Comparison of ENCODE assay signal across 27 cellular contexts in the genomic region with DNA sequence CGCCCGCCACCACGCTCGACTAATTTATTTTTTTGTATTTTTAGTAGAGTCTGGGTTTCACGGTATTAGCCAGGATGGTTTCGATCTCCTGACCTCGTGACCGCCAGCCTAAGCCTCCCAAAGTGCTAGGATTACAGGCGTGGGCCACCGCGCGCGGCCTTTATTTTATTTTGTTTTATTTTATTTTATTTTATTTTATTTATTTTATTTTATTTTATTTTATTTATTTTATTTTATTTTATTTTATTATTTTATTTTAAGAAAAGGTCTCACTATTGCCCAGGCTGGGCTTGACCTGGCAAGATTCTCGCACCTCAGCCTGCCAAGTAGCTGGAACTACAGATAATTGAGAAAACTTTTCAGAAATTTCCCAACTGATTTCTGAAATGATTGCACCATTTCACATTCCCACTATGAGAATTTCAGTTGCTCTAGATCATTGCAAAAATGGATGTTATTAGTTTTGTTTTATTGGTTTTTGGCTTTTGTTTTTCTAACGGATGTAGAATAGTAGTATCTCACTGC.
"Had no signal": no experiment of that assay in that cellular context is flagged by ENCODE, and none has a peak within 500 bp of the region (broad histone marks: within the 10 kb centered on the region; RNA-seq: fewer than 3 reads in every experiment).

No MANE protein-coding gene starts in this region.

- H3K9me3 Mint-ChIP-seq: nephron; neural progenitor cell; stimulated activated naive B cell treated with anti-CD40 and anti-IgM and Interleukin-4, amounts not matched to agents 10 μg/mL and 1 μg/mL and 100 μg/mL, for 72 hours; type B pancreatic cell had no signal

- H3K4me3 Mint-ChIP-seq: naive thymus-derived CD4-positive, alpha-beta T cell; natural killer cell; nephron; neural progenitor cell; stimulated activated effector memory CD8-positive, alpha-beta T cell treated with anti-CD3 and anti-CD28 coated beads, Interleukin-12 subunit alpha, Interleukin-12 subunit beta, amount 100 ng/mL, for 72 hours; stimulated activated naive B cell treated with anti-CD40 and anti-IgM and Interleukin-4, amounts not matched to agents 10 μg/mL and 1 μg/mL and 100 μg/mL, for 72 hours; stimulated activated naive CD8-positive, alpha-beta T cell treated with anti-CD3 and anti-CD28 coated beads, Interleukin-15, amount 100 ng/mL, for 72 hours; type B pancreatic cell had no signal

- H3K27me3 ChIP-seq: neural progenitor cell, pancreas, right lobe of liver, sigmoid colon, suprapubic skin, testis, tibial artery, transverse colon, upper lobe of right lung, uterus had no signal

- H3K4me1 ChIP-seq: neural progenitor cell, pancreas, psoas muscle, right lobe of liver, sigmoid colon, suprapubic skin, testis, tibial artery, transverse colon, upper lobe of right lung, uterus had no signal

- H3K9ac ChIP-seq: neural progenitor cell had no signal

- H3K4me1 Mint-ChIP-seq: naive thymus-derived CD4-positive, alpha-beta T cell; natural killer cell; nephron; neural progenitor cell; stimulated activated effector memory CD8-positive, alpha-beta T cell treated with anti-CD3 and anti-CD28 coated beads, Interleukin-12 subunit alpha, Interleukin-12 subunit beta, amount 100 ng/mL, for 72 hours; stimulated activated naive B cell treated with anti-CD40 and anti-IgM and Interleukin-4, amounts not matched to agents 10 μg/mL and 1 μg/mL and 100 μg/mL, for 72 hours; stimulated activated naive CD8-positive, alpha-beta T cell treated with anti-CD3 and anti-CD28 coated beads, Interleukin-15, amount 100 ng/mL, for 72 hours had no signal

- H3K27me3 Mint-ChIP-seq: naive thymus-derived CD4-positive, alpha-beta T cell; stimulated activated naive B cell treated with anti-CD40 and anti-IgM and Interleukin-4, amounts not matched to agents 10 μg/mL and 1 μg/mL and 100 μg/mL, for 72 hours; stimulated activated naive CD8-positive, alpha-beta T cell treated with anti-CD3 and anti-CD28 coated beads, Interleukin-15, amount 100 ng/mL, for 72 hours; type B pancreatic cell had no signal

- H3K27ac Mint-ChIP-seq: naive thymus-derived CD4-positive, alpha-beta T cell; natural killer cell; nephron; neural progenitor cell; stimulated activated effector memory CD8-positive, alpha-beta T cell treated with anti-CD3 and anti-CD28 coated beads, Interleukin-12 subunit alpha, Interleukin-12 subunit beta, amount 100 ng/mL, for 72 hours; stimulated activated naive B cell treated with anti-CD40 and anti-IgM and Interleukin-4, amounts not matched to agents 10 μg/mL and 1 μg/mL and 100 μg/mL, for 72 hours; stimulated activated naive CD8-positive, alpha-beta T cell treated with anti-CD3 and anti-CD28 coated beads, Interleukin-15, amount 100 ng/mL, for 72 hours; type B pancreatic cell had no signal

- ATAC-seq: naive thymus-derived CD4-positive, alpha-beta T cell; natural killer cell; pancreas; psoas muscle; right cardiac atrium; right lobe of liver; stimulated activated effector memory CD8-positive, alpha-beta T cell treated with anti-CD3 and anti-CD28 coated beads, Interleukin-12 subunit alpha, Interleukin-12 subunit beta, amount 100 ng/mL, for 72 hours; stimulated activated naive B cell treated with anti-CD40 and anti-IgM and Interleukin-4, amounts not matched to agents 10 μg/mL and 1 μg/mL and 100 μg/mL, for 72 hours; stimulated activated naive CD8-positive, alpha-beta T cell treated with anti-CD3 and anti-CD28 coated beads, Interleukin-15, amount 100 ng/mL, for 72 hours; stimulated activated naive CD8-positive, alpha-beta T cell treated with anti-CD3 and anti-CD28 coated beads, Interleukin-15, Interleukin-2, amounts not matched to agents 100 U/mL and 50 U/mL, for 24 hours; upper lobe of right lung had no signal

- H3K9me3 ChIP-seq: pancreas, psoas muscle, right lobe of liver, sigmoid colon, suprapubic skin, testis, tibial artery, transverse colon, upper lobe of right lung, uterus had no signal

- H3K4me2 ChIP-seq: neural progenitor cell had no signal

- DNase-seq: naive thymus-derived CD4-positive, alpha-beta T cell; natural killer cell; occipital lobe; pancreas; right cardiac atrium; right lobe of liver; sigmoid colon; small intestine; stimulated activated CD4-positive, alpha-beta T cell treated with anti-CD3 and anti-CD28 coated beads, Interleukin-15, amount 100 ng/mL, for 24 hours; stimulated activated CD4-positive, alpha-beta T cell treated with anti-CD3 and anti-CD28 coated beads, Interleukin-2, amount 100 ng/mL, for 24 hours; stimulated activated CD4-positive, alpha-beta T cell treated with anti-CD3 and anti-CD28 coated beads, Interleukin-2, amount 100 ng/mL, for 48 hours; stimulated activated CD4-positive, alpha-beta T cell treated with anti-CD3 and anti-CD28 coated beads, Interleukin-4, amount 100 ng/mL, for 24 hours; stimulated activated naive B cell treated with anti-CD40 and anti-IgM and Interleukin-4, amounts not matched to agents 10 μg/mL and 1 μg/mL and 100 μg/mL, for 72 hours; stimulated activated naive CD8-positive, alpha-beta T cell treated with anti-CD3 and anti-CD28 coated beads, Interleukin-15, amount 100 ng/mL, for 72 hours; stimulated activated naive CD8-positive, alpha-beta T cell treated with anti-CD3 and anti-CD28 coated beads, Interleukin-15, Interleukin-2, amounts not matched to agents 100 U/mL and 50 U/mL, for 24 hours; substantia nigra; testis; tibial artery; transverse colon; upper lobe of right lung; uterus had no signal

- H3K36me3 ChIP-seq: neural progenitor cell, pancreas, right lobe of liver, sigmoid colon, suprapubic skin, tibial artery, transverse colon, upper lobe of right lung, uterus had no signal

- H3K4me3 ChIP-seq: neural progenitor cell, pancreas, psoas muscle, right lobe of liver, sigmoid colon, suprapubic skin, testis, tibial artery, transverse colon, upper lobe of right lung, uterus had no signal

- H3K27ac ChIP-seq: neural progenitor cell, pancreas, psoas muscle, right lobe of liver, sigmoid colon, suprapubic skin, testis, tibial artery, transverse colon, upper lobe of right lung, uterus had no signal

- H2AFZ ChIP-seq: neural progenitor cell had no signal

- H3K36me3 Mint-ChIP-seq: naive thymus-derived CD4-positive, alpha-beta T cell; natural killer cell; neural progenitor cell; stimulated activated effector memory CD8-positive, alpha-beta T cell treated with anti-CD3 and anti-CD28 coated beads, Interleukin-12 subunit alpha, Interleukin-12 subunit beta, amount 100 ng/mL, for 72 hours; stimulated activated naive B cell treated with anti-CD40 and anti-IgM and Interleukin-4, amounts not matched to agents 10 μg/mL and 1 μg/mL and 100 μg/mL, for 72 hours; type B pancreatic cell had no signal
